ENCODE assay signal across 8 cellular contexts in the genomic region with DNA sequence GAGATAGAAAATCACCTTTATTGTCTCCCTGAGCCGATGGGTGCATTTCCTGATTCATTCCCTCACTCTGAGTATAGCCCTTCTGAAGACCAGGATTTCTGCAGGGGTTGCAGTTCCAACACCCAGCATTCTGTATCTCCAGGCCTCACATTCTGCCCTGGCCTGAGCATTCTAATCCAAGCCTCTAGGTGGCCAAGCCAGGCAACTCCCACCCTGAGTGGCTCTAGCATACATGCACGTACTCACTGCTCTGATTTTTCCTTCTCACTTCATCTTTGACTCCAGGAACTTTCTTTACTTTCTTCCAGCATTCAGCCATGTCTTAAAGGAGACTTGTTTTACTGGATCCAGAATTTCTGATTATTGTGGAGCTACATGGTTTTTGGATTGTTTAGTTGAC.
DNase-seq lines count a peak whose midpoint lies in the region; ATAC-seq, FAIRE-seq and TF ChIP-seq lines count a peak whose summit lies in the region.

No MANE protein-coding gene starts in this region.

- H3K4me1 ChIP-seq in A549, result no peaks in the 10 kb centered on the region
- H3K4me1 ChIP-seq in mammary epithelial cell (ENCODE audit: insufficient read depth, low read length), result peaks cover 9% of the 10 kb centered on the region
- no peaks in the 10 kb centered on the region for H3K4me1 ChIP-seq in mesenchymal stem cell (ENCODE audit: control insufficient read depth, insufficient read depth, low read depth, low read length)

- no peak overlapping the region for H3K4ac ChIP-seq in mesenchymal stem cell (ENCODE audit: low read depth in 1 of 2, low read length in 2 of 2)

- peak; percentile 79 to 93 for ATAC-seq in A549
- ATAC-seq in HG02610 (IDR thresholded peaks at IDR 0.05; ENCODE audit: unreplicated experiment), result peak; percentile 56
- ATAC-seq in esophagus mucosa, result no peak

- H4K8ac ChIP-seq in mesenchymal stem cell (ENCODE audit: low read length), result no peak overlapping the region

- H3K27me3 ChIP-seq in mammary epithelial cell (ENCODE audit: insufficient read depth, low read length) (no peaks in the 10 kb centered on the region), mesenchymal stem cell (ENCODE audit: control insufficient read depth in 1 of 2, insufficient read depth in 1 of 2, low read length in 2 of 2) (no peaks in the 10 kb centered on the region)

- no peaks in the 10 kb centered on the region for H3K79me1 ChIP-seq in mesenchymal stem cell (replicated peaks; ENCODE audit: low read length, poor library complexity, severe bottlenecking)

- intact Hi-C loops in mammary epithelial cell (cut with micrococcal nuclease), result loop anchor here (1.0 to 5.0 kb wide), 3 partner anchors 94 to 424 kb away; no protein-coding TSS in a partner anchor

- H2AFZ ChIP-seq in mammary epithelial cell (ENCODE audit: low read depth, low read length) (peak overlapping the region; percentile 17), mesenchymal stem cell (ENCODE audit: low read depth, low read length) (no peak overlapping the region)

- H3K9me3 ChIP-seq in A549, result peaks cover 3% of the 10 kb centered on the region; the same call in 1 of the 3 replicates
- H3K9me3 ChIP-seq in mammary epithelial cell (replicated peaks; ENCODE audit: insufficient read depth, low read length), result no peaks in the 10 kb centered on the region
- no peaks in the 10 kb centered on the region for H3K9me3 ChIP-seq in mesenchymal stem cell (ENCODE audit: control insufficient read depth, low read length)

- TF ChIP-seq POLR2A in A549 (IDR thresholded peaks at IDR 0.05; ENCODE audit: low read length), result no peak

- POLR2A ChIA-PET in A549 (lab: Yijun Ruan, JAX), result no interaction called here

- H3K4me2 ChIP-seq in A549, result no peak overlapping the region
- H3K4me2 ChIP-seq in mammary epithelial cell (ENCODE audit: insufficient read depth, low read depth, low read length), result no peak overlapping the region
- H3K4me2 ChIP-seq in mesenchymal stem cell (ENCODE audit: low read length, poor library complexity, severe bottlenecking), result no peak overlapping the region

- H4K91ac ChIP-seq in mesenchymal stem cell (ENCODE audit: low read length), result no peak overlapping the region

- no peak overlapping the region for H3K14ac ChIP-seq in mesenchymal stem cell (ENCODE audit: low read length in 2 of 2)

- no peak overlapping the region for H3K18ac ChIP-seq in mesenchymal stem cell (ENCODE audit: low read depth in 1 of 2, low read length in 2 of 2)

- no TSS peak for BruUV-seq in mammary epithelial cell (replicated peaks; lab: Mats Ljungman, UMichigan)

- TF ChIP-seq CTCF in A549 (IDR thresholded peaks at IDR 0.05) (0 out of 3 replicates have a peak, but pooled peaks have one; percentile 9), mammary epithelial cell (conservative IDR thresholded peaks at IDR 0.05 in 1 of 2, IDR thresholded peaks at IDR 0.05 in 1 of 2; ENCODE audit: extremely low read depth in 1 of 2, insufficient read depth in 1 of 2, low read depth in 1 of 2, low read length in 2 of 2) (peak; percentile 50 to 63)

- DNase-seq in A549 (ENCODE audit: low read depth in 1 of 2, low spot score in 1 of 2), result peak; percentile 26 to 49
- peak; percentile 3 for DNase-seq in GF-D8 (lab: John Stamatoyannopoulos, UW)
- DNase-seq in NCI-H2227 (lab: John Stamatoyannopoulos, UW; ENCODE audit: unreplicated experiment), result peak; percentile 73
- no peak for DNase-seq in mammary epithelial cell
- peak; percentile 68 for DNase-seq in mesenchymal stem cell
- DNase-seq in C1 segment of cervical spinal cord (lab: John Stamatoyannopoulos, UW), result no peak

- H3K36me3 ChIP-seq in mammary epithelial cell (ENCODE audit: insufficient read depth, low read length) (no peaks in the 10 kb centered on the region), mesenchymal stem cell (ENCODE audit: control insufficient read depth in 1 of 2, insufficient read depth in 2 of 2, low read depth in 1 of 2, low read length in 2 of 2) (no peaks in the 10 kb centered on the region)

- H3K4me3 ChIP-seq in A549, result no peak overlapping the region
- no peak overlapping the region for H3K4me3 ChIP-seq in mammary epithelial cell (replicated peaks in 1 of 3; ENCODE audit: insufficient read depth in 1 of 3, low read depth in 2 of 3, low read length in 3 of 3)
- H3K4me3 ChIP-seq in mesenchymal stem cell (ENCODE audit: insufficient read depth in 1 of 2, low read depth in 1 of 2, low read length in 2 of 2), result no peak overlapping the region

- in situ Hi-C loops in mammary epithelial cell (cut with MboI; ENCODE audit: low sequenced_read_pairs in 2 of 2), result loop anchor here (5.0 to 10.0 kb wide), 5 partner anchors 357 to 569 kb away; no protein-coding TSS in a partner anchor

- no peak overlapping the region for H3K27ac ChIP-seq in A549
- no peak overlapping the region for H3K27ac ChIP-seq in mammary epithelial cell (ENCODE audit: insufficient read depth, low read depth, low read length)
- no peak overlapping the region for H3K27ac ChIP-seq in mesenchymal stem cell (ENCODE audit: low read length, poor library complexity, severe bottlenecking)

- no peak for TF ChIP-seq EP300 in A549 (IDR thresholded peaks at IDR 0.05)

- H2BK12ac ChIP-seq in mesenchymal stem cell (ENCODE audit: low read length in 2 of 2), result no peak overlapping the region

- peak in 1 of 2 experiments; percentile 33; a peak in 2 of 5 replicates for TF ChIP-seq RAD21 in A549 (conservative IDR thresholded peaks at IDR 0.05 in 1 of 2, IDR thresholded peaks at IDR 0.05 in 1 of 2)

- FAIRE-seq in A549 (lab: Jason Lieb, UNC), result no peak

- no peak overlapping the region for H2BK120ac ChIP-seq in mesenchymal stem cell (ENCODE audit: low read depth, low read length)

- WGBS in A549 (ENCODE audit: missing lambda C conversion rate), result 64% methylated on average over 2 of the region's 2 CpGs
- WGBS in mammary epithelial cell (ENCODE audit: low coverage, missing lambda C conversion rate), result 100% methylated on average over 2 of the region's 2 CpGs
- 55% methylated on average over 2 of the region's 2 CpGs for WGBS in mesenchymal stem cell

- no peaks in the 10 kb centered on the region for H4K20me1 ChIP-seq in mammary epithelial cell (ENCODE audit: insufficient read depth, low read length)

- CTCF ChIA-PET in A549 (lab: Yijun Ruan, JAX) (interaction anchor here (0.7 to 5.5 kb wide), 11 partner anchors 9 to 1809 kb away, joined by 3 to 47 read pairs (median 5); no protein-coding TSS in a partner anchor), mammary epithelial cell (lab: Charles Lee; ENCODE audit: low non-redundant PET) (interaction anchor here (0.5 kb wide), 1 partner anchor 233 kb away, joined by 14 read pairs; no protein-coding TSS in a partner anchor)

- no peak overlapping the region for H3K23ac ChIP-seq in mesenchymal stem cell (ENCODE audit: low read length in 2 of 2)

- dilution Hi-C loops in mammary epithelial cell (cut with HindIII; ENCODE audit: low sequenced_read_pairs), result loop anchor here (25.0 kb wide), 1 partner anchor 414 kb away; no protein-coding TSS in a partner anchor

- no peaks in the 10 kb centered on the region for H3K79me2 ChIP-seq in mammary epithelial cell (ENCODE audit: insufficient read depth, low read length)

- H2BK5ac ChIP-seq in mesenchymal stem cell (ENCODE audit: low read depth, low read length, poor library complexity, severe bottlenecking), result no peak overlapping the region

- H2BK15ac ChIP-seq in mesenchymal stem cell (ENCODE audit: low read depth, poor library complexity, severe bottlenecking), result no peak overlapping the region

- H3K9ac ChIP-seq in mammary epithelial cell (ENCODE audit: insufficient read depth, low read length), result no peak overlapping the region
- no peak overlapping the region for H3K9ac ChIP-seq in mesenchymal stem cell (ENCODE audit: low read length)

- H2AK5ac ChIP-seq in mesenchymal stem cell (ENCODE audit: low read length, severe bottlenecking), result no peak overlapping the region

TF ChIP-seq in A549, 52 proteins besides CTCF, POLR2A, EP300 and RAD21:
- TF ChIP-seq MAZ (IDR thresholded peaks at IDR 0.05; ENCODE audit: borderline replicate concordance, low read depth, low read length) (no peak), HOXA7 (CRISPR knock-in tag; IDR thresholded peaks at IDR 0.05) (no peak), RCOR1 (IDR thresholded peaks at IDR 0.05; ENCODE audit: low read depth, low read length) (no peak), ZFP36 (IDR thresholded peaks at IDR 0.05; ENCODE audit: borderline replicate concordance, partially characterized antibody) (no peak), CBX8 (IDR thresholded peaks at IDR 0.05) (no peak), ZSCAN20 (CRISPR knock-in tag; IDR thresholded peaks at IDR 0.05) (no peak), ZNF302 (CRISPR knock-in tag; IDR thresholded peaks at IDR 0.05) (no peak), GATA3 (IDR thresholded peaks at IDR 0.05; ENCODE audit: borderline replicate concordance) (no peak), RFX5 (IDR thresholded peaks at IDR 0.05) (no peak), MAFK (IDR thresholded peaks at IDR 0.05; ENCODE audit: partially characterized antibody) (no peak)
- TF ChIP-seq, protein P1, sequence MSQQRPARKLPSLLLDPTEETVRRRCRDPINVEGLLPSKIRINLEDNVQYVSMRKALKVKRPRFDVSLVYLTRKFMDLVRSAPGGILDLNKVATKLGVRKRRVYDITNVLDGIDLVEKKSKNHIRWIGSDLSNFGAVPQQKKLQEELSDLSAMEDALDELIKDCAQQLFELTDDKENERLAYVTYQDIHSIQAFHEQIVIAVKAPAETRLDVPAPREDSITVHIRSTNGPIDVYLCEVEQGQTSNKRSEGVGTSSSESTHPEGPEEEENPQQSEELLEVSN (IDR thresholded peaks at IDR 0.05; ENCODE audit: borderline replicate concordance, low read depth), result no peak
- TF ChIP-seq, protein P2, sequence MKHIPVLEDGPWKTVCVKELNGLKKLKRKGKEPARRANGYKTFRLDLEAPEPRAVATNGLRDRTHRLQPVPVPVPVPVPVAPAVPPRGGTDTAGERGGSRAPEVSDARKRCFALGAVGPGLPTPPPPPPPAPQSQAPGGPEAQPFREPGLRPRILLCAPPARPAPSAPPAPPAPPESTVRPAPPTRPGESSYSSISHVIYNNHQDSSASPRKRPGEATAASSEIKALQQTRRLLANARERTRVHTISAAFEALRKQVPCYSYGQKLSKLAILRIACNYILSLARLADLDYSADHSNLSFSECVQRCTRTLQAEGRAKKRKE (CRISPR knock-in tag; IDR thresholded peaks at IDR 0.05; ENCODE audit: low read depth), result no peak

Comparison
In these comparisons a context has a peak if more than half of its experiments do, and no peak if none do; other contexts are left out.
1. DNase-seq: peak in A549 (2 of 2), GF-D8 (single experiment), NCI-H2227 (single experiment) and mesenchymal stem cell (single experiment); none in mammary epithelial cell (single experiment) and C1 segment of cervical spinal cord (0 of 14).